ENCODE assay signal across 2 cellular contexts in the genomic region with DNA sequence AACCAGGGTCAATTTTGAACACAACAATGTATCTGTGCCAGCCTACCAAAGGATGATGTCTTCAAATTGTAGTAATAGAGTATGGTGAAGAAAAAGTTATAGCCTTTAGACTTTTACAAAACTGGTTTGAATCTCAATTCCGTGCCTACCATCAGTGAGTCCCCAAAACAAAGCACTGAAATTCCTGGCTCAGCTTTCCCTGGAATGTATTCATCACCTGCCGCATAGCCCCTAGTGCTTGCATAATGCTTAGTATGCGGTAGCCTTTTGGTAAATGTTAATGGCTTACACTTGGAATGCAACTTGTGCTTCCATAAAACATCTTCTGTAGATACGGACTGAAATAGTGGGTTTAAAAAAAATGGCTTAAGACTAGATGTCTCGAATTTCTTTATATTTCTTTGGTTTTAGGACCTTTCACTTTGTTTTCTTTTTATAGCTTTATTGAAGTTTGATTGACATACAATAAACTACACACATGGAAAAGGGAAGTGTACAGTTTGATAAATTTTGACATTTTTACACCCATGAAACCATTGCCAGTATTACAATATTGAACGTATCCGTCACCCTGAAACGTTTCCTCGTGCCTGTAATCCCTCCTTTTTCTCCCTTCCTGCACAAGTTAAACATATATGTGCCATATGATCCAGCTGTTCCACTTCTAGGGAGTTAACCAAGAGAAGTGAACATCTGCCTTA.
TF ChIP-seq lines count a peak whose summit lies in the region.

No MANE protein-coding gene starts in this region.

TF ChIP-seq in GM23338, 12 proteins besides CTCF, POLR2A, EP300 and RAD21 (continues in another document):
- TF ChIP-seq, protein P1, sequence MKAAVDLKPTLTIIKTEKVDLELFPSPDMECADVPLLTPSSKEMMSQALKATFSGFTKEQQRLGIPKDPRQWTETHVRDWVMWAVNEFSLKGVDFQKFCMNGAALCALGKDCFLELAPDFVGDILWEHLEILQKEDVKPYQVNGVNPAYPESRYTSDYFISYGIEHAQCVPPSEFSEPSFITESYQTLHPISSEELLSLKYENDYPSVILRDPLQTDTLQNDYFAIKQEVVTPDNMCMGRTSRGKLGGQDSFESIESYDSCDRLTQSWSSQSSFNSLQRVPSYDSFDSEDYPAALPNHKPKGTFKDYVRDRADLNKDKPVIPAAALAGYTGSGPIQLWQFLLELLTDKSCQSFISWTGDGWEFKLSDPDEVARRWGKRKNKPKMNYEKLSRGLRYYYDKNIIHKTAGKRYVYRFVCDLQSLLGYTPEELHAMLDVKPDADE (IDR thresholded peaks at IDR 0.05): no peak
- TF ChIP-seq, protein P2, sequence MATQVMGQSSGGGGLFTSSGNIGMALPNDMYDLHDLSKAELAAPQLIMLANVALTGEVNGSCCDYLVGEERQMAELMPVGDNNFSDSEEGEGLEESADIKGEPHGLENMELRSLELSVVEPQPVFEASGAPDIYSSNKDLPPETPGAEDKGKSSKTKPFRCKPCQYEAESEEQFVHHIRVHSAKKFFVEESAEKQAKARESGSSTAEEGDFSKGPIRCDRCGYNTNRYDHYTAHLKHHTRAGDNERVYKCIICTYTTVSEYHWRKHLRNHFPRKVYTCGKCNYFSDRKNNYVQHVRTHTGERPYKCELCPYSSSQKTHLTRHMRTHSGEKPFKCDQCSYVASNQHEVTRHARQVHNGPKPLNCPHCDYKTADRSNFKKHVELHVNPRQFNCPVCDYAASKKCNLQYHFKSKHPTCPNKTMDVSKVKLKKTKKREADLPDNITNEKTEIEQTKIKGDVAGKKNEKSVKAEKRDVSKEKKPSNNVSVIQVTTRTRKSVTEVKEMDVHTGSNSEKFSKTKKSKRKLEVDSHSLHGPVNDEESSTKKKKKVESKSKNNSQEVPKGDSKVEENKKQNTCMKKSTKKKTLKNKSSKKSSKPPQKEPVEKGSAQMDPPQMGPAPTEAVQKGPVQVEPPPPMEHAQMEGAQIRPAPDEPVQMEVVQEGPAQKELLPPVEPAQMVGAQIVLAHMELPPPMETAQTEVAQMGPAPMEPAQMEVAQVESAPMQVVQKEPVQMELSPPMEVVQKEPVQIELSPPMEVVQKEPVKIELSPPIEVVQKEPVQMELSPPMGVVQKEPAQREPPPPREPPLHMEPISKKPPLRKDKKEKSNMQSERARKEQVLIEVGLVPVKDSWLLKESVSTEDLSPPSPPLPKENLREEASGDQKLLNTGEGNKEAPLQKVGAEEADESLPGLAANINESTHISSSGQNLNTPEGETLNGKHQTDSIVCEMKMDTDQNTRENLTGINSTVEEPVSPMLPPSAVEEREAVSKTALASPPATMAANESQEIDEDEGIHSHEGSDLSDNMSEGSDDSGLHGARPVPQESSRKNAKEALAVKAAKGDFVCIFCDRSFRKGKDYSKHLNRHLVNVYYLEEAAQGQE (IDR thresholded peaks at IDR 0.05; ENCODE audit: unreplicated experiment): no peak
- TF ChIP-seq POLR2AphosphoS5 (IDR thresholded peaks at IDR 0.05; ENCODE audit: low read depth) (no peak), JUNB (IDR thresholded peaks at IDR 0.05; ENCODE audit: unreplicated experiment) (no peak), ZNF331 (CRISPR knock-in tag; IDR thresholded peaks at IDR 0.05; ENCODE audit: low read depth) (no peak), EZH2phosphoT487 (IDR thresholded peaks at IDR 0.05; ENCODE audit: unreplicated experiment) (no peak), CREB1 (CRISPR knock-in tag; IDR thresholded peaks at IDR 0.05; ENCODE audit: low read depth) (0 out of 2 replicates have a peak, but pooled peaks have one; percentile 18), ZNF114 (CRISPR knock-in tag; IDR thresholded peaks at IDR 0.05) (no peak)

TF ChIP-seq in SK-N-SH, 30 proteins besides CTCF, POLR2A, EP300 and RAD21:
- TF ChIP-seq, protein P2 (IDR thresholded peaks at IDR 0.05; ENCODE audit: low read depth, low read length): no peak
- TF ChIP-seq MXI1 (IDR thresholded peaks at IDR 0.05; ENCODE audit: low read depth, low read length): no peak
- TF ChIP-seq, protein P3, sequence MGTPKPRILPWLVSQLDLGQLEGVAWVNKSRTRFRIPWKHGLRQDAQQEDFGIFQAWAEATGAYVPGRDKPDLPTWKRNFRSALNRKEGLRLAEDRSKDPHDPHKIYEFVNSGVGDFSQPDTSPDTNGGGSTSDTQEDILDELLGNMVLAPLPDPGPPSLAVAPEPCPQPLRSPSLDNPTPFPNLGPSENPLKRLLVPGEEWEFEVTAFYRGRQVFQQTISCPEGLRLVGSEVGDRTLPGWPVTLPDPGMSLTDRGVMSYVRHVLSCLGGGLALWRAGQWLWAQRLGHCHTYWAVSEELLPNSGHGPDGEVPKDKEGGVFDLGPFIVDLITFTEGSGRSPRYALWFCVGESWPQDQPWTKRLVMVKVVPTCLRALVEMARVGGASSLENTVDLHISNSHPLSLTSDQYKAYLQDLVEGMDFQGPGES (IDR thresholded peaks at IDR 0.05; ENCODE audit: low read depth, low read length): no peak
- TF ChIP-seq FOXJ3 (CRISPR knock-in tag; IDR thresholded peaks at IDR 0.05): no peak
- TF ChIP-seq, protein P4, sequence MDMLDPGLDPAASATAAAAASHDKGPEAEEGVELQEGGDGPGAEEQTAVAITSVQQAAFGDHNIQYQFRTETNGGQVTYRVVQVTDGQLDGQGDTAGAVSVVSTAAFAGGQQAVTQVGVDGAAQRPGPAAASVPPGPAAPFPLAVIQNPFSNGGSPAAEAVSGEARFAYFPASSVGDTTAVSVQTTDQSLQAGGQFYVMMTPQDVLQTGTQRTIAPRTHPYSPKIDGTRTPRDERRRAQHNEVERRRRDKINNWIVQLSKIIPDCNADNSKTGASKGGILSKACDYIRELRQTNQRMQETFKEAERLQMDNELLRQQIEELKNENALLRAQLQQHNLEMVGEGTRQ (IDR thresholded peaks at IDR 0.05; ENCODE audit: borderline replicate concordance, low read depth, low read length): no peak
- no peak for TF ChIP-seq NRF1 (IDR thresholded peaks at IDR 0.05; ENCODE audit: low read depth, low read length)
- no peak for TF ChIP-seq YY1 (IDR thresholded peaks at IDR 0.05; ENCODE audit: low read depth)
- no peak for TF ChIP-seq TCF12 (IDR thresholded peaks at IDR 0.05)
- no peak for TF ChIP-seq RXRA (IDR thresholded peaks at IDR 0.05; ENCODE audit: borderline replicate concordance, low read depth)
- no peak for TF ChIP-seq TAF1 (IDR thresholded peaks at IDR 0.05; ENCODE audit: borderline replicate concordance, low read depth, low read length)
- no peak for TF ChIP-seq JUND (IDR thresholded peaks at IDR 0.05)
- TF ChIP-seq NFIC (IDR thresholded peaks at IDR 0.05; ENCODE audit: borderline replicate concordance): no peak
- no peak for TF ChIP-seq GABPA (IDR thresholded peaks at IDR 0.05; ENCODE audit: low read depth)
- no peak for TF ChIP-seq TEAD4 (IDR thresholded peaks at IDR 0.05; ENCODE audit: borderline replicate concordance, insufficient read depth)
- TF ChIP-seq, protein P5, sequence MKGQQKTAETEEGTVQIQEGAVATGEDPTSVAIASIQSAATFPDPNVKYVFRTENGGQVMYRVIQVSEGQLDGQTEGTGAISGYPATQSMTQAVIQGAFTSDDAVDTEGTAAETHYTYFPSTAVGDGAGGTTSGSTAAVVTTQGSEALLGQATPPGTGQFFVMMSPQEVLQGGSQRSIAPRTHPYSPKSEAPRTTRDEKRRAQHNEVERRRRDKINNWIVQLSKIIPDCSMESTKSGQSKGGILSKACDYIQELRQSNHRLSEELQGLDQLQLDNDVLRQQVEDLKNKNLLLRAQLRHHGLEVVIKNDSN (IDR thresholded peaks at IDR 0.05; ENCODE audit: borderline replicate concordance, low read depth): no peak
- TF ChIP-seq, protein P6, sequence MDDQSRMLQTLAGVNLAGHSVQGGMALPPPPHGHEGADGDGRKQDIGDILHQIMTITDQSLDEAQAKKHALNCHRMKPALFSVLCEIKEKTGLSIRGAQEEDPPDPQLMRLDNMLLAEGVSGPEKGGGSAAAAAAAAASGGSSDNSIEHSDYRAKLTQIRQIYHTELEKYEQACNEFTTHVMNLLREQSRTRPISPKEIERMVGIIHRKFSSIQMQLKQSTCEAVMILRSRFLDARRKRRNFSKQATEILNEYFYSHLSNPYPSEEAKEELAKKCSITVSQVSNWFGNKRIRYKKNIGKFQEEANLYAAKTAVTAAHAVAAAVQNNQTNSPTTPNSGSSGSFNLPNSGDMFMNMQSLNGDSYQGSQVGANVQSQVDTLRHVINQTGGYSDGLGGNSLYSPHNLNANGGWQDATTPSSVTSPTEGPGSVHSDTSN (IDR thresholded peaks at IDR 0.05): no peak
- TF ChIP-seq SIN3A (IDR thresholded peaks at IDR 0.05; ENCODE audit: borderline replicate concordance, low read depth, low read length): no peak
- TF ChIP-seq CHD2 (IDR thresholded peaks at IDR 0.05; ENCODE audit: low read length, partially characterized antibody): no peak
TF ChIP-seq in SK-N-SH: peak in this region for 0.
